ENCODE assay signal across 3 cellular contexts in genomic region chr3:186653079-186653710, GRCh38.
TF ChIP-seq lines count a peak whose summit lies in the region.

No MANE protein-coding gene starts in this region.

TF ChIP-seq in liver, 16 proteins besides CTCF, POLR2A, EP300 and RAD21:
- no peak for TF ChIP-seq MAX (IDR thresholded peaks at IDR 0.05)
- no peak for TF ChIP-seq JUND (IDR thresholded peaks at IDR 0.05)
- no peak for TF ChIP-seq ATF3 (IDR thresholded peaks at IDR 0.05)
- TF ChIP-seq GABPA (IDR thresholded peaks at IDR 0.05 in 1 of 2, conservative IDR thresholded peaks at IDR 0.05 in 1 of 2): no peak
TF ChIP-seq in liver: peak in this region for 0.

TF ChIP-seq in HepG2, 621 proteins besides CTCF, POLR2A, EP300 and RAD21:
- TF ChIP-seq KLF16 (CRISPR knock-in tag; IDR thresholded peaks at IDR 0.05) (no peak), ZNF850 (CRISPR knock-in tag; conservative IDR thresholded peaks at IDR 0.05) (no peak), GATA4 (IDR thresholded peaks at IDR 0.05; ENCODE audit: borderline replicate concordance, low read depth) (no peak)
- TF ChIP-seq, protein P1, sequence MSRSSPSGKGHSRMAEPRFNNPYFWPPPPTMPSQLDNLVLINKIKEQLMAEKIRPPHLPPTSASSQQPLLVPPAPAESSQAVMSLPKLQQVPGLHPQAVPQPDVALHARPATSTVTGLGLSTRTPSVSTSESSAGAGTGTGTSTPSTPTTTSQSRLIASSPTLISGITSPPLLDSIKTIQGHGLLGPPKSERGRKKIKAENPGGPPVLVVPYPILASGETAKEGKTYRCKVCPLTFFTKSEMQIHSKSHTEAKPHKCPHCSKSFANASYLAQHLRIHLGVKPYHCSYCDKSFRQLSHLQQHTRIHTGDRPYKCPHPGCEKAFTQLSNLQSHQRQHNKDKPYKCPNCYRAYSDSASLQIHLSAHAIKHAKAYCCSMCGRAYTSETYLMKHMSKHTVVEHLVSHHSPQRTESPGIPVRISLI (CRISPR knock-in tag; IDR thresholded peaks at IDR 0.05; ENCODE audit: borderline replicate concordance): no peak
- TF ChIP-seq, protein P2, sequence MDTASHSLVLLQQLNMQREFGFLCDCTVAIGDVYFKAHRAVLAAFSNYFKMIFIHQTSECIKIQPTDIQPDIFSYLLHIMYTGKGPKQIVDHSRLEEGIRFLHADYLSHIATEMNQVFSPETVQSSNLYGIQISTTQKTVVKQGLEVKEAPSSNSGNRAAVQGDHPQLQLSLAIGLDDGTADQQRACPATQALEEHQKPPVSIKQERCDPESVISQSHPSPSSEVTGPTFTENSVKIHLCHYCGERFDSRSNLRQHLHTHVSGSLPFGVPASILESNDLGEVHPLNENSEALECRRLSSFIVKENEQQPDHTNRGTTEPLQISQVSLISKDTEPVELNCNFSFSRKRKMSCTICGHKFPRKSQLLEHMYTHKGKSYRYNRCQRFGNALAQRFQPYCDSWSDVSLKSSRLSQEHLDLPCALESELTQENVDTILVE (CRISPR knock-in tag; IDR thresholded peaks at IDR 0.05): no peak
TF ChIP-seq in HepG2: peak in this region for 0.

TF ChIP-seq in IMR-90, 13 proteins besides CTCF, POLR2A, EP300 and RAD21:
- TF ChIP-seq BHLHE40 (IDR thresholded peaks at IDR 0.05; ENCODE audit: low read depth, low read length): no peak
- TF ChIP-seq CHD1 (IDR thresholded peaks at IDR 0.05; ENCODE audit: low read depth, low read length): no peak
- no peak for TF ChIP-seq NFE2L2 (IDR thresholded peaks at IDR 0.05; ENCODE audit: low read depth, low read length)
- TF ChIP-seq MAFK (IDR thresholded peaks at IDR 0.05; ENCODE audit: low read depth, low read length): no peak
- no peak for TF ChIP-seq MXI1 (IDR thresholded peaks at IDR 0.05; ENCODE audit: borderline replicate concordance, low read depth, low read length)
- TF ChIP-seq MAZ (IDR thresholded peaks at IDR 0.05; ENCODE audit: borderline replicate concordance, low read depth, low read length): no peak
- no peak for TF ChIP-seq SMC3 (IDR thresholded peaks at IDR 0.05; ENCODE audit: low read depth, low read length)
- TF ChIP-seq RCOR1 (IDR thresholded peaks at IDR 0.05; ENCODE audit: insufficient replicate concordance, low read length): no peak
- no peak for TF ChIP-seq USF2 (IDR thresholded peaks at IDR 0.05; ENCODE audit: low read depth, low read length)
- no peak for TF ChIP-seq FOS (IDR thresholded peaks at IDR 0.05; ENCODE audit: low read depth, low read length)
- TF ChIP-seq, protein P3, sequence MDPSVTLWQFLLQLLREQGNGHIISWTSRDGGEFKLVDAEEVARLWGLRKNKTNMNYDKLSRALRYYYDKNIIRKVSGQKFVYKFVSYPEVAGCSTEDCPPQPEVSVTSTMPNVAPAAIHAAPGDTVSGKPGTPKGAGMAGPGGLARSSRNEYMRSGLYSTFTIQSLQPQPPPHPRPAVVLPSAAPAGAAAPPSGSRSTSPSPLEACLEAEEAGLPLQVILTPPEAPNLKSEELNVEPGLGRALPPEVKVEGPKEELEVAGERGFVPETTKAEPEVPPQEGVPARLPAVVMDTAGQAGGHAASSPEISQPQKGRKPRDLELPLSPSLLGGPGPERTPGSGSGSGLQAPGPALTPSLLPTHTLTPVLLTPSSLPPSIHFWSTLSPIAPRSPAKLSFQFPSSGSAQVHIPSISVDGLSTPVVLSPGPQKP (IDR thresholded peaks at IDR 0.05; ENCODE audit: borderline replicate concordance, low read depth, low read length): no peak
- TF ChIP-seq CEBPB (IDR thresholded peaks at IDR 0.05; ENCODE audit: low read depth, low read length): no peak
- no peak for TF ChIP-seq RFX5 (IDR thresholded peaks at IDR 0.05; ENCODE audit: low read depth, low read length)
